18 cellular contexts compared by ENCODE assay signal in the genomic region with DNA sequence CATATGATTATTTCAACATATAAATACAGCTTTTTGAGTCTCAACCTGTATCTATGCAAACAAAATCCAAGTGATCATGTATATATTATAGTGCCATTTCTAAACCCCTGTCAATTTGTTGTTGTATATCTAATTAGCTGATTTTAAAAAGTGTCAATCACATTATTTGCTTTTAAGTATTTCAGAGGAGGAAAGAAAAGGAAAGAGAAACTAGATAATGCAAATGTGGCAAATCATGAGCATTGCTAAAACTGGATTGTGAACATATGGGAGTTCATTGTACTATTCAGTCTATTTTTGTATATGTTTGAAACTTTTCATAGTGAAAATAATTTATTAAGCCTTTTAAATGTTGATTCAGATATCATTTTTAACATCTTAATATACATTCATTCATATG.
"Had no signal": no experiment of that assay in that cellular context is flagged by ENCODE, and none has a peak within 500 bp of the region (broad histone marks: within the 10 kb centered on the region; RNA-seq: fewer than 3 reads in every experiment).

No MANE protein-coding gene starts in this region.

- H3K79me2 ChIP-seq: parathyroid adenoma had no signal

- DNase-seq: activated CD4-positive, alpha-beta T cell treated with anti-CD3 and anti-CD28 coated beads for 1 hour; activated CD4-positive, alpha-beta T cell treated with anti-CD3 and anti-CD28 coated beads, Interleukin-2, amount 50 U/mL, for 4 hours; activated naive CD4-positive, alpha-beta T cell treated with anti-CD3 and anti-CD28 coated beads for 36 hours; activated naive CD8-positive, alpha-beta T cell treated with anti-CD3 and anti-CD28 coated beads, Interleukin-2, amount 50 U/mL, for 24 hours; activated T-cell treated with anti-CD3 and anti-CD28 coated beads, Interleukin-2, amount 50 U/mL, for 1 hour; aorta; effector memory CD4-positive, alpha-beta T cell; foreskin keratinocyte; glutamatergic neuron; immature natural killer cell; mesendoderm; natural killer cell; sigmoid colon; stimulated activated CD4-positive, alpha-beta T cell treated with anti-CD3 and anti-CD28 coated beads, Interleukin-1b, Interleukin-23, amount 100 ng/mL, for 48 hours; stomach had no signal

- ATAC-seq: activated naive CD8-positive, alpha-beta T cell treated with anti-CD3 and anti-CD28 coated beads, Interleukin-2, amount 50 U/mL, for 24 hours; foreskin keratinocyte; natural killer cell had no signal

- H3K4me3 ChIP-seq: sigmoid colon, stomach, thoracic aorta had no signal

- H3K9me3 ChIP-seq: neutrophil, sigmoid colon, stomach, thoracic aorta had no signal

- H3K9ac ChIP-seq: parathyroid adenoma had no signal

- H3K4me1 ChIP-seq: parathyroid adenoma, sigmoid colon, stomach had no signal

- H3K27ac ChIP-seq: foreskin keratinocyte, neutrophil, parathyroid adenoma, sigmoid colon, stomach, thoracic aorta had no signal

- H3K36me3 ChIP-seq: neutrophil, sigmoid colon, stomach, thoracic aorta had no signal

- H3K27me3 ChIP-seq: foreskin keratinocyte, neutrophil, sigmoid colon, stomach had no signal

- H2AFZ ChIP-seq: parathyroid adenoma had no signal
